Comparison of ENCODE assay signal across 8 cellular contexts in the genomic region with DNA sequence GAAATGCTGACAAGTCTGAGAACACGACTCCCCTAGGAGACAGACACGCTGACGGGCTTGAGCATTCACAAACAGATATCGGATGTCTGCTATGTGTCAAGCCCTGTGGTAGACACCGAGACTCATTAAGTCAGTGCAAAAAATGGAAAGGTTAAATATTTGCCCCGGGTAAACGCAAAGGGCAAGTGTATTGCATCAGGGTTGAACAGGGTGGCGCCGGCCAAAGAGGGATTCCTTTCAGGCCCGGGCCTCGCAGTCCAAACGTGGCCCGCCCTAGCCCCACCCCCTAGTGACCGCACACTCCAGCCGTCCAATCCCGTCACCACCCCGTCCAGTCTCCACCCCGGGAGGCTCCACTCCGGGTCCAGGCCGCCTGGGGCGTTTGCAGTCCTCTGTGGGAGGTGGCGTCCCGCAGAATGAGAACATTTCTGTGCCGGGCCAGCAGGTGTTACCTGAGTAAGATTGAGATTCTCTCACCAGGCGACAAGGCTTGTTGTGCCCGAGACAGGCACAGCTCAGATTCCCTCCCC. TPM values are rescaled to one million over a fixed set of nuclear protein-coding genes. Genes with fewer than 3 reads are reported as not detected.
DNase-seq lines count a peak whose midpoint lies in the region; ATAC-seq and TF ChIP-seq lines count a peak whose summit lies in the region.

No MANE protein-coding gene starts in this region.

- H3K27me3 Mint-ChIP-seq in nephron progenitor cell (ENCODE audit: low read depth, poor library complexity), result peaks cover 41% of the 10 kb centered on the region
- peaks cover 17% of the 10 kb centered on the region for H3K27me3 Mint-ChIP-seq in stimulated activated naive CD8-positive, alpha-beta T cell treated with anti-CD3 and anti-CD28 coated beads, Interleukin-15, amount 100 ng/mL, for 72 hours

- ATAC-seq in stimulated activated naive CD8-positive, alpha-beta T cell treated with anti-CD3 and anti-CD28 coated beads, Interleukin-15, amount 100 ng/mL, for 72 hours, result peak; percentile 93

- 1 to 2% methylated on average over 25 to 26 of the region's 26 CpGs for WGBS in GM23248 (ENCODE audit: low coverage in 1 of 2, low lambda C conversion rate in 2 of 2, missing lambda C conversion rate in 2 of 2), 2 experiments

- peaks cover 12% of the 10 kb centered on the region; the same call in 1 of the 2 replicates for H3F3A ChIP-seq in GM23248 (ENCODE audit: insufficient read depth)

- peak overlapping the region; percentile 80 for H3K4me3 Mint-ChIP-seq in nephron progenitor cell
- H3K4me3 Mint-ChIP-seq in stimulated activated naive CD8-positive, alpha-beta T cell treated with anti-CD3 and anti-CD28 coated beads, Interleukin-15, amount 100 ng/mL, for 72 hours, result peak overlapping the region; percentile 84 to 90

- peak overlapping the region; percentile 70 for H3K27ac ChIP-seq in GM23248

- in situ Hi-C loops in GM23248 (cut with MboI), result no loop called here

- H4K20me1 ChIP-seq in GM23248 (ENCODE audit: insufficient read depth), result no peaks in the 10 kb centered on the region

- H3K9me3 ChIP-seq in GM23248 (ENCODE audit: low read depth), result no peaks in the 10 kb centered on the region

- H3K79me2 ChIP-seq in GM23248 (ENCODE audit: insufficient read depth), result no peaks in the 10 kb centered on the region

- TF ChIP-seq CTCF in fibroblast of the aortic adventitia (IDR thresholded peaks at IDR 0.05; ENCODE audit: insufficient read depth, low read length) (no peak), nephron progenitor cell (IDR thresholded peaks at IDR 0.05) (no peak)

- H3K4me1 Mint-ChIP-seq in nephron progenitor cell, result peaks cover 63% of the 10 kb centered on the region
- peaks cover 31% of the 10 kb centered on the region for H3K4me1 Mint-ChIP-seq in stimulated activated naive CD8-positive, alpha-beta T cell treated with anti-CD3 and anti-CD28 coated beads, Interleukin-15, amount 100 ng/mL, for 72 hours

- no peaks in the 10 kb centered on the region for H3K36me3 Mint-ChIP-seq in nephron progenitor cell (ENCODE audit: low read depth)

- H3K36me3 ChIP-seq in GM23248 (ENCODE audit: low read depth), result no peaks in the 10 kb centered on the region

- peak overlapping the region; percentile 96 for H2AFZ ChIP-seq in GM23248

- no peaks in the 10 kb centered on the region for H3K27me3 ChIP-seq in GM23248 (replicated peaks; ENCODE audit: insufficient read depth)

- H3K4me1 ChIP-seq in GM23248 (ENCODE audit: insufficient read depth), result peaks cover 4% of the 10 kb centered on the region; the same call in 1 of the 2 replicates

- peak overlapping the region; percentile 51 for H3K27ac Mint-ChIP-seq in nephron progenitor cell
- peak overlapping the region; percentile 97 to 99 for H3K27ac Mint-ChIP-seq in stimulated activated naive CD8-positive, alpha-beta T cell treated with anti-CD3 and anti-CD28 coated beads, Interleukin-15, amount 100 ng/mL, for 72 hours

- peak overlapping the region; percentile 89 for H3K9ac ChIP-seq in GM23248

- H3K9me2 ChIP-seq in GM23248 (ENCODE audit: insufficient read depth), result no peaks in the 10 kb centered on the region

- H3K9me3 Mint-ChIP-seq in nephron progenitor cell, result no peaks in the 10 kb centered on the region
- no peaks in the 10 kb centered on the region for H3K9me3 Mint-ChIP-seq in stimulated activated naive CD8-positive, alpha-beta T cell treated with anti-CD3 and anti-CD28 coated beads, Interleukin-15, amount 100 ng/mL, for 72 hours

- peak overlapping the region; percentile 94 for H3K4me2 ChIP-seq in GM23248 (ENCODE audit: unreplicated experiment)

- H3K4me3 ChIP-seq in GM23248, result peak overlapping the region; percentile 87
- H3K4me3 ChIP-seq in fibroblast of the aortic adventitia (ENCODE audit: low read depth, low read length), result peak overlapping the region; percentile 63

- DNase-seq in Daoy (ENCODE audit: low read depth), result peak; percentile 93
- DNase-seq in GM23248, result peak; percentile 97
- DNase-seq in LHCN-M2 (ENCODE audit: low read depth), result peak; percentile 94
- peak; percentile 86 for DNase-seq in RPMI7951 (ENCODE audit: low read depth)
- peak; percentile 76 for DNase-seq in activated T-helper 9 cell treated with anti-CD3 and anti-CD28 coated beads, Interleukin-2, amount 50 U/mL, for 16 hours (ENCODE audit: low read depth)
- DNase-seq in fibroblast of the aortic adventitia (ENCODE audit: low read depth), result peak; percentile 87
- peak; percentile 93 for DNase-seq in nephron progenitor cell
- DNase-seq in stimulated activated naive CD8-positive, alpha-beta T cell treated with anti-CD3 and anti-CD28 coated beads, Interleukin-15, amount 100 ng/mL, for 72 hours, result peak; percentile 84 to 93

RNA-seq across cellular contexts. Expression of a gene that starts 16.3 kb away (rescaled TPM):
- total RNA-seq in Daoy (2014; rRNA removed; shearing (Covaris generic)), result 86.8 and 94.3 TPM in 2 replicates
- 77.9 and 81.0 TPM in 2 replicates for total RNA-seq in GM23248 (2014; rRNA removed; shearing (Covaris generic))
- polyA plus RNA-seq in GM23248 (2016; fragmentation: Nextera tagmentation; extraction: Ambion mirVana), result 70.3 and 76.8 TPM in 2 replicates
- 105 and 114 TPM in 2 replicates for total RNA-seq in LHCN-M2 (2014; rRNA removed)
- 94.6 TPM for polyA plus RNA-seq in LHCN-M2 (2012)
- total RNA-seq in RPMI7951 (2014; rRNA removed; shearing (Covaris generic)), result 101 and 107 TPM in 2 replicates
- 24.0 and 35.1 TPM in 2 replicates for total RNA-seq in fibroblast of the aortic adventitia (ENCODE audit: low replicate concordance)

RNA-seq across cellular contexts. Expression of a gene that starts 20.0 kb away (rescaled TPM):
- total RNA-seq in Daoy (2014; rRNA removed; shearing (Covaris generic)), result 0.51 and 0.54 TPM in 2 replicates
- total RNA-seq in GM23248 (2014; rRNA removed; shearing (Covaris generic)), result not detected in 2 replicates
- not detected in 2 replicates for polyA plus RNA-seq in GM23248 (2016; fragmentation: Nextera tagmentation; extraction: Ambion mirVana)
- total RNA-seq in LHCN-M2 (2014; rRNA removed) (0.26 and 0.34 TPM in 2 replicates), fibroblast of the aortic adventitia (ENCODE audit: low replicate concordance) (under 0.01 and 0.74 TPM in 2 replicates)
- polyA plus RNA-seq in LHCN-M2 (2012), result under 0.01 TPM
- total RNA-seq in RPMI7951 (2014; rRNA removed; shearing (Covaris generic)), result 1.1 and 3.9 TPM in 2 replicates

RNA-seq across cellular contexts. Expression of a gene that starts 43.6 kb away (rescaled TPM):
- total RNA-seq in Daoy (2014; rRNA removed; shearing (Covaris generic)), result not detected in 2 replicates
- not detected in 2 replicates for total RNA-seq in GM23248 (2014; rRNA removed; shearing (Covaris generic))
- polyA plus RNA-seq in GM23248 (2016; fragmentation: Nextera tagmentation; extraction: Ambion mirVana), result not detected in 2 replicates
- total RNA-seq in LHCN-M2 (2014; rRNA removed), result not detected in 2 replicates
- not detected for polyA plus RNA-seq in LHCN-M2 (2012)
- not detected in 2 replicates for total RNA-seq in RPMI7951 (2014; rRNA removed; shearing (Covaris generic))
- total RNA-seq in fibroblast of the aortic adventitia (ENCODE audit: low replicate concordance), result not detected in 2 replicates

RNA-seq across cellular contexts. Expression of a gene that starts 58.4 kb away (rescaled TPM):
- total RNA-seq in Daoy (2014; rRNA removed; shearing (Covaris generic)), result not detected in 2 replicates
- not detected in 2 replicates for total RNA-seq in GM23248 (2014; rRNA removed; shearing (Covaris generic))
- not detected in 2 replicates for polyA plus RNA-seq in GM23248 (2016; fragmentation: Nextera tagmentation; extraction: Ambion mirVana)
- 0.17 TPM in 1 of 2 replicates, not detected in the other for total RNA-seq in LHCN-M2 (2014; rRNA removed)
- polyA plus RNA-seq in LHCN-M2 (2012), result 0.06 TPM
- not detected in 2 replicates for total RNA-seq in RPMI7951 (2014; rRNA removed; shearing (Covaris generic))
- not detected in 2 replicates for total RNA-seq in fibroblast of the aortic adventitia (ENCODE audit: low replicate concordance)

Comparison
In these comparisons a context has a peak if more than half of its experiments do, and no peak if none do; other contexts are left out.
1. Peak in every context shown above with its lines: DNase-seq, ATAC-seq, H3K4me3 ChIP-seq and H3K27ac ChIP-seq.